8 cellular contexts compared by ENCODE assay signal in the genomic region with DNA sequence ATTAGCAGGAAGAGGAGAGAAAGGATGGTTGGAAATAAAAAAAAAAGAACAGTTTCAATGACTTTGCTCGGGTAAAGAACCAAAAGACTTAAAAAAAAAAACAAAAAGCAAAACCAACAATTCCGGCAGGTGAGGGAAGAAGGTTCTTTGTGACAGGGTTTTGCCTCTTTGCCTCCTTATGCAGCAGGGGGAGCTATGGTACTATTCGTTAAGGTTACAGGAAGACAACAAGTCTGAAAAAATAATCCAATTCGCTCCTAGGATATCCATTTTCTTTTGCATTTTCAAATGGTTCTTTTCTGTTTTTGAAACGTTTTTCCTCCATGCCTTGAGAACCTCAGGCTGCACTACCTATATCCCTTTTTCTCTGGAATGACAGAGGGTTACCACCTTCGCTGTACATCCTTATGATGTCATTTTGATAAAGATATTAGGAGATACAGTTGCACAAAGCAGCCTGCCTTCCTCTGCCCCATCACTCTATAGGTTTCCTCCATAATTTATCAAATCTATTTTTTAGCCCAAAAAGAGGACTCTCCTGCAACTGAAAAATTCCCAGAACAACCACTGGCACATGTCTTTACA. TPM values are rescaled to one million over a fixed set of nuclear protein-coding genes. Genes with fewer than 3 reads are reported as not detected.
DNase-seq lines count a peak whose midpoint lies in the region; ATAC-seq, FAIRE-seq and TF ChIP-seq lines count a peak whose summit lies in the region.

No MANE protein-coding gene starts in this region.

- H3K27ac ChIP-seq in hepatocyte = no peak overlapping the region

- DNase-seq in DMS79 treated with DMSO at 0.1 percent for 48 hours (lab: John Stamatoyannopoulos, UW) = peak; percentile 12
- DNase-seq in H54 (ENCODE audit: insufficient read length, low spot score) = peak; percentile 12
- peak; percentile 17 for DNase-seq in NCI-H2196 treated with DMSO at 0.1 percent for 48 hours (lab: John Stamatoyannopoulos, UW; ENCODE audit: unreplicated experiment)
- DNase-seq in activated CD4-positive, alpha-beta memory T cell treated with anti-CD3 and anti-CD28 coated beads for 36 hours = peak; percentile 19
- DNase-seq in hepatocyte (ENCODE audit: low spot score) = peak; percentile 81
- peak; percentile 14 to 21 for DNase-seq in stimulated activated naive CD8-positive, alpha-beta T cell treated with anti-CD3 and anti-CD28 coated beads, Interleukin-15, amount 100 ng/mL, for 72 hours

- H3K4me1 ChIP-seq in hepatocyte (ENCODE audit: insufficient read depth) = peaks cover 5% of the 10 kb centered on the region

- no peaks in the 10 kb centered on the region for H3K36me3 Mint-ChIP-seq in activated CD4-positive, alpha-beta memory T cell treated with anti-CD3 and anti-CD28 coated beads for 36 hours

- intact Hi-C loops in activated CD4-positive, alpha-beta memory T cell treated with anti-CD3 and anti-CD28 coated beads for 36 hours (cut with micrococcal nuclease) = loop anchor here (1.0 to 10.0 kb wide), 2 partner anchors 57 to 210 kb away; no protein-coding TSS in a partner anchor

- H3K27me3 ChIP-seq in hepatocyte = no peaks in the 10 kb centered on the region

- no peak overlapping the region for H3K4me3 ChIP-seq in hepatocyte

- H2AFZ ChIP-seq in hepatocyte = peak overlapping the region; percentile 30

- no peaks in the 10 kb centered on the region for H3K9me3 ChIP-seq in hepatocyte (ENCODE audit: low read depth)

- H3K4me3 Mint-ChIP-seq in activated CD4-positive, alpha-beta memory T cell treated with anti-CD3 and anti-CD28 coated beads for 36 hours = no peak overlapping the region
- no peak overlapping the region for H3K4me3 Mint-ChIP-seq in stimulated activated naive CD8-positive, alpha-beta T cell treated with anti-CD3 and anti-CD28 coated beads, Interleukin-15, amount 100 ng/mL, for 72 hours

- H3K27ac Mint-ChIP-seq in activated CD4-positive, alpha-beta memory T cell treated with anti-CD3 and anti-CD28 coated beads for 36 hours = no peak overlapping the region
- H3K27ac Mint-ChIP-seq in stimulated activated naive CD8-positive, alpha-beta T cell treated with anti-CD3 and anti-CD28 coated beads, Interleukin-15, amount 100 ng/mL, for 72 hours = no peak overlapping the region

- H3K27me3 Mint-ChIP-seq in activated CD4-positive, alpha-beta memory T cell treated with anti-CD3 and anti-CD28 coated beads for 36 hours = peaks cover 1% of the 10 kb centered on the region
- H3K27me3 Mint-ChIP-seq in stimulated activated naive CD8-positive, alpha-beta T cell treated with anti-CD3 and anti-CD28 coated beads, Interleukin-15, amount 100 ng/mL, for 72 hours = peaks cover 6% of the 10 kb centered on the region

- no peaks in the 10 kb centered on the region for H3K9me3 Mint-ChIP-seq in activated CD4-positive, alpha-beta memory T cell treated with anti-CD3 and anti-CD28 coated beads for 36 hours
- H3K9me3 Mint-ChIP-seq in stimulated activated naive CD8-positive, alpha-beta T cell treated with anti-CD3 and anti-CD28 coated beads, Interleukin-15, amount 100 ng/mL, for 72 hours = no peaks in the 10 kb centered on the region

- peak; percentile 84 for TF ChIP-seq CTCF in hepatocyte (IDR thresholded peaks at IDR 0.05; ENCODE audit: poor library complexity)

- no peak overlapping the region for H3K4me2 ChIP-seq in hepatocyte

- CTCF ChIA-PET in activated CD4-positive, alpha-beta memory T cell treated with anti-CD3 and anti-CD28 coated beads for 36 hours (lab: Charles Lee) = interaction anchor here (3.9 kb wide), 1 partner anchor 59 kb away, joined by 25 read pairs; no protein-coding TSS in a partner anchor

- FAIRE-seq in H54 (lab: Jason Lieb, UNC) = peak; percentile 88

- 20% methylated on average over 6 of the region's 6 CpGs for WGBS in hepatocyte (ENCODE audit: low lambda C conversion rate, missing lambda C conversion rate)

- peaks cover 7% of the 10 kb centered on the region for H3K4me1 Mint-ChIP-seq in activated CD4-positive, alpha-beta memory T cell treated with anti-CD3 and anti-CD28 coated beads for 36 hours (ENCODE audit: low read depth)
- no peaks in the 10 kb centered on the region for H3K4me1 Mint-ChIP-seq in stimulated activated naive CD8-positive, alpha-beta T cell treated with anti-CD3 and anti-CD28 coated beads, Interleukin-15, amount 100 ng/mL, for 72 hours

- H3K79me2 ChIP-seq in hepatocyte = no peaks in the 10 kb centered on the region

- POLR2A ChIA-PET in activated CD4-positive, alpha-beta memory T cell treated with anti-CD3 and anti-CD28 coated beads for 36 hours (lab: Charles Lee) = no interaction called here

- TF ChIP-seq POLR2A in H54 (IDR thresholded peaks at IDR 0.05; ENCODE audit: low read depth, low read length) = no peak

- no peaks in the 10 kb centered on the region for H3K36me3 ChIP-seq in hepatocyte (replicated peaks; ENCODE audit: insufficient read depth, low read depth)

- no peaks in the 10 kb centered on the region for H3K9me2 ChIP-seq in hepatocyte (replicated peaks; ENCODE audit: insufficient read depth)

- H4K20me1 ChIP-seq in hepatocyte (ENCODE audit: insufficient read depth, poor library complexity, severe bottlenecking) = no peaks in the 10 kb centered on the region

- no peak for ATAC-seq in stimulated activated naive CD8-positive, alpha-beta T cell treated with anti-CD3 and anti-CD28 coated beads, Interleukin-15, amount 100 ng/mL, for 72 hours
- no peak for ATAC-seq in activated CD4-positive, CD25-positive, alpha-beta regulatory T cell treated with anti-CD3 and anti-CD28 coated beads, Interleukin-2, amount 50 U/mL, for 24 hours
- no peak for ATAC-seq in GM18519 (IDR thresholded peaks at IDR 0.05; ENCODE audit: low FRiP score, unreplicated experiment)

RNA-seq across cellular contexts. Expression of a gene that starts 55.0 kb away (rescaled TPM):
- total RNA-seq in activated CD4-positive, alpha-beta memory T cell treated with anti-CD3 and anti-CD28 coated beads for 36 hours = 1 to 10 TPM; 2.4 to 2.5 TPM
- 2.2 and 2.6 TPM in 2 replicates for total RNA-seq in hepatocyte
- polyA plus RNA-seq in hepatocyte = 2.2 and 2.3 TPM in 2 replicates

Comparison
In these comparisons a context has a peak if more than half of its experiments do, and no peak if none do; other contexts are left out.
1. DNase-seq: peak in every context shown above with its lines; median percentile 81 in hepatocyte; 19 in activated CD4-positive, alpha-beta memory T cell treated with anti-CD3 and anti-CD28 coated beads for 36 hours; 18 in stimulated activated naive CD8-positive, alpha-beta T cell treated with anti-CD3 and anti-CD28 coated beads, Interleukin-15, amount 100 ng/mL, for 72 hours; 17 in NCI-H2196 treated with DMSO at 0.1 percent for 48 hours; 12 in DMS79 treated with DMSO at 0.1 percent for 48 hours; 12 in H54.